ENCODE assay signal across 1 cellular context in genomic region chr9:121034529-121034928, GRCh38.
TF ChIP-seq lines count a peak whose summit lies in the region.

No MANE protein-coding gene starts in this region.

TF ChIP-seq in HepG2, 621 proteins besides CTCF, POLR2A, EP300 and RAD21:
- no peak for TF ChIP-seq SAFB2 (CRISPR knock-in tag; IDR thresholded peaks at IDR 0.05; ENCODE audit: borderline replicate concordance, low read depth)
- peak; percentile 28; the same call in 1 of the 2 replicates for TF ChIP-seq STAG1 (CRISPR knock-in tag; IDR thresholded peaks at IDR 0.05)
- no peak for TF ChIP-seq TBX3 (IDR thresholded peaks at IDR 0.05; ENCODE audit: borderline replicate concordance)
